16 cellular contexts compared by ENCODE assay signal in genomic region chr7:15317215-15317614, GRCh38.
"Had no signal": no experiment of that assay in that cellular context is flagged by ENCODE, and none has a peak within 500 bp of the region (broad histone marks: within the 10 kb centered on the region; RNA-seq: fewer than 3 reads in every experiment).

No MANE protein-coding gene starts in this region.

- DNase-seq: activated CD4-positive, alpha-beta T cell treated with anti-CD3 and anti-CD28 coated beads for 1 hour; activated CD8-positive, alpha-beta memory T cell treated with anti-CD3 and anti-CD28 coated beads for 24 hours; activated CD8-positive, alpha-beta memory T cell treated with anti-CD3 and anti-CD28 coated beads, Interleukin-2, amount 50 U/mL, for 48 hours; activated effector memory CD4-positive, alpha-beta T cell treated with anti-CD3 and anti-CD28 coated beads, Interleukin-2, amount 50 U/mL, for 16 hours; activated naive CD4-positive, alpha-beta T cell treated with anti-CD3 and anti-CD28 coated beads, Interleukin-2, amount 50 U/mL, for 16 hours; activated T-cell treated with anti-CD3 and anti-CD28 coated beads, Interleukin-2, amount 50 U/mL, for 72 hours; head of caudate nucleus; nephron progenitor cell; nucleus accumbens; stimulated activated CD4-positive, alpha-beta T cell treated with anti-CD3 and anti-CD28 coated beads, Interleukin-4, amount 100 ng/mL, for 4 hours; stimulated activated naive B cell treated with anti-CD40 and anti-IgM and Interleukin-4, amounts not matched to agents 10 μg/mL and 1 μg/mL and 100 μg/mL, for 72 hours had no signal

- H3K27ac ChIP-seq: ascending aorta, coronary artery, VCaP had no signal

- H3K4me1 ChIP-seq: ascending aorta had no signal

- H3K27me3 ChIP-seq: ascending aorta had no signal

- H3K9me3 ChIP-seq: ascending aorta had no signal

- H3K36me3 ChIP-seq: ascending aorta had no signal

- ATAC-seq: activated T-cell treated with anti-CD3 and anti-CD28 coated beads, Interleukin-2, amount 50 U/mL, for 72 hours; left lobe of liver; sciatic nerve; stimulated activated naive B cell treated with anti-CD40 and anti-IgM and Interleukin-4, amounts not matched to agents 10 μg/mL and 1 μg/mL and 100 μg/mL, for 72 hours had no signal

- H3K4me3 ChIP-seq: ascending aorta, coronary artery had no signal
